15 cellular contexts compared by ENCODE assay signal in the genomic region with DNA sequence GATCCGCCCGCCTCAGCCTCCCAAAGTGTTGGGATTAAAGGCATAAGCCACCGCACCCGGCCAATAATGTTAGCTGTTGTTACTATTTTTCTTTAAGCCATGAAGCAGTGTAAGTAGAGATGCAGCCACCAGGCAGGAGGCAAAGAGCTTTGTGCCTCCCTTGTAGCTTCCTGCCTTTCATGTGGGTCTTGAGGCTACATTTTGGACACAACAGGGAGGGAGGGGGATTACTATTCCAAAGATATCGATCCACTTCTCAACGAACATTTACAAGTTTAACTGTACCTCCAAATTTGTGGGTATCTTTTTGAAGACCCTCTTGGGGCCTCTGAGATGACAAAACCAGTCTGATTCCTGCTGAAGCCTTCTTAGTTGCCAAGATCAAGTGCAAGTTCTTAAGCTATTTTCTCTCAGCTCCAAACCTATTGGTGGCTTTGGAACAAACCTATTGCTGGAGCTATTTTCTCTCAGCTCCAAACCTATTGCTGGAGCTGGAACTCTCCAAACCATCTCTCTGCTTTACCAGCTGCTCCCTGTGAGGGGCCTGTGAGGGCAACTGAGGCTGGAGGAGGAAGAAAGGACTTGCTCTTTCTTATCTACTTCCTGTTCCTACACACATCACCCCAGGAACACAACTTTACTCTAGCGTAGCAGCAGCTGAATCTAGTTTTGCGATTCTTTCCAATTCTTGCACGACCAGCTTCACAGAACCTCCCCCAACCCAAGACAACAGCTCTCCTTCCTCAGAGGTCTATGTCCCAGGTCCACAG. TPM values are rescaled to one million over a fixed set of nuclear protein-coding genes. Genes with fewer than 3 reads are reported as not detected.
DNase-seq lines count a peak whose midpoint lies in the region; ATAC-seq and TF ChIP-seq lines count a peak whose summit lies in the region.
"Had no signal": no experiment of that assay in that cellular context is flagged by ENCODE, and none has a peak within 500 bp of the region (broad histone marks: within the 10 kb centered on the region; RNA-seq: fewer than 3 reads in every experiment).

No MANE protein-coding gene starts in this region.

- peak overlapping the region; percentile 58 for H3K27ac ChIP-seq in CD4-positive, alpha-beta memory T cell (ENCODE audit: low read depth, low read length)
- H3K27ac ChIP-seq: breast epithelium, ovary had no signal

- DNase-seq in CD4-positive, alpha-beta memory T cell = peak; percentile 72 to 79 (median 75)
- DNase-seq in activated CD8-positive, alpha-beta T cell treated with anti-CD3 and anti-CD28 coated beads for 36 hours = no peak
- DNase-seq in effector memory CD8-positive, alpha-beta T cell = peak in 1 of 3 experiments; percentile 22
- no peak for DNase-seq in GM13977 (ENCODE audit: low spot score)
- DNase-seq in DMS153 treated with DMSO at 0.1 percent for 48 hours (lab: John Stamatoyannopoulos, UW; ENCODE audit: unreplicated experiment) = no peak
- DNase-seq: C1 segment of cervical spinal cord, H7, hippocampal formation, NCI-H1092, ovary had no signal

- no peaks in the 10 kb centered on the region for H3K9me3 ChIP-seq in CD4-positive, alpha-beta memory T cell (ENCODE audit: control insufficient read depth in 1 of 2, low read length in 2 of 2)

- CTCF ChIA-PET in CD4-positive, alpha-beta memory T cell (lab: Charles Lee; ENCODE audit: partially characterized antibody) = interaction anchor here (0.7 to 3.0 kb wide), 20 partner anchors 10 to 288 kb away, joined by 3 to 40 read pairs (median 5); a partner anchor contains a TSS
- CTCF ChIA-PET in activated CD8-positive, alpha-beta T cell treated with anti-CD3 and anti-CD28 coated beads for 36 hours (lab: Charles Lee) = interaction anchor here (0.7 to 3.8 kb wide), 14 partner anchors 10 to 336 kb away, joined by 3 to 30 read pairs (median 4); a partner anchor contains a TSS

- POLR2A ChIA-PET in CD4-positive, alpha-beta memory T cell (lab: Charles Lee; ENCODE audit: partially characterized antibody) = interaction anchor here (0.5 to 7.9 kb wide), 24 partner anchors 9 to 761 kb away, joined by 3 to 422 read pairs (median 4); a partner anchor contains a TSS
- POLR2A ChIA-PET in activated CD8-positive, alpha-beta T cell treated with anti-CD3 and anti-CD28 coated beads for 36 hours (lab: Charles Lee) = interaction anchor here (0.5 to 4.2 kb wide), 8 partner anchors 15 to 210 kb away, joined by 3 to 47 read pairs (median 4); a partner anchor contains a TSS

- H3K4me1 ChIP-seq in CD4-positive, alpha-beta memory T cell (ENCODE audit: insufficient read depth, low read length) = peaks cover 83% of the 10 kb centered on the region
- H3K4me1 ChIP-seq: breast epithelium had no signal

- intact Hi-C loops in CD4-positive, alpha-beta memory T cell (cut with micrococcal nuclease) = loop anchor here (1.0 kb wide), 3 partner anchors 16 to 71 kb away; a partner anchor contains a TSS
- intact Hi-C loops in activated CD8-positive, alpha-beta T cell treated with anti-CD3 and anti-CD28 coated beads for 36 hours (cut with micrococcal nuclease) = loop anchor here (10.0 kb wide), 1 partner anchor 48 kb away; no protein-coding TSS in a partner anchor

- TF ChIP-seq CTCF in activated CD8-positive, alpha-beta T cell treated with anti-CD3 and anti-CD28 coated beads for 36 hours (IDR thresholded peaks at IDR 0.05) = no peak
- TF ChIP-seq CTCF in GM13977 (IDR thresholded peaks at IDR 0.05; ENCODE audit: extremely low read depth, insufficient read depth, missing control alignments) = no peak

- peak overlapping the region; percentile 66 to 88 (median 82) for H3K4me3 Mint-ChIP-seq in CD4-positive, alpha-beta memory T cell
- H3K4me3 Mint-ChIP-seq in IgD-negative memory B cell = peak overlapping the region in 1 of 4 donors; percentile 29
- peak overlapping the region; percentile 70 for H3K4me3 Mint-ChIP-seq in activated CD8-positive, alpha-beta T cell treated with anti-CD3 and anti-CD28 coated beads for 36 hours
- peak overlapping the region; percentile 22 to 41 for H3K4me3 Mint-ChIP-seq in effector memory CD8-positive, alpha-beta T cell

- no peaks in the 10 kb centered on the region for H3K27me3 Mint-ChIP-seq in CD4-positive, alpha-beta memory T cell
- peaks cover 1% of the 10 kb centered on the region for H3K27me3 Mint-ChIP-seq in IgD-negative memory B cell
- H3K27me3 Mint-ChIP-seq in activated CD8-positive, alpha-beta T cell treated with anti-CD3 and anti-CD28 coated beads for 36 hours = no peaks in the 10 kb centered on the region
- peaks cover 0 to under 1% of the 10 kb centered on the region in 2 donors for H3K27me3 Mint-ChIP-seq in effector memory CD8-positive, alpha-beta T cell

- H3K9me3 Mint-ChIP-seq in CD4-positive, alpha-beta memory T cell = no peaks in the 10 kb centered on the region
- peaks cover 0 to 2% (median 0%) of the 10 kb centered on the region in 3 donors for H3K9me3 Mint-ChIP-seq in IgD-negative memory B cell
- peaks cover 10% of the 10 kb centered on the region for H3K9me3 Mint-ChIP-seq in activated CD8-positive, alpha-beta T cell treated with anti-CD3 and anti-CD28 coated beads for 36 hours
- no peaks in the 10 kb centered on the region for H3K9me3 Mint-ChIP-seq in effector memory CD8-positive, alpha-beta T cell

- in situ Hi-C loops in GM13977 (cut with MboI; ENCODE audit: low pct_unique_long_range_greater_than_20kb, low sequenced_read_pairs, unreplicated experiment) = no loop called here

- H3K27me3 ChIP-seq in CD4-positive, alpha-beta memory T cell (ENCODE audit: insufficient read depth, low read length) = no peaks in the 10 kb centered on the region
- H3K27me3 ChIP-seq: breast epithelium, ovary had no signal

- peak; percentile 24 for ATAC-seq in activated CD8-positive, alpha-beta T cell treated with anti-CD3 and anti-CD28 coated beads for 36 hours
- ATAC-seq in effector memory CD8-positive, alpha-beta T cell (replicated peaks) = peak; percentile 48
- no peak for ATAC-seq in GM19351 (IDR thresholded peaks at IDR 0.05; ENCODE audit: unreplicated experiment)
- ATAC-seq: GM12878 had no signal

- peak overlapping the region in 1 of 2 donors; percentile 21 for H3K4me3 ChIP-seq in CD4-positive, alpha-beta memory T cell (ENCODE audit: low read length in 2 of 2)
- H3K4me3 ChIP-seq: breast epithelium, GM12878, ovary, skin epidermis had no signal

- peaks cover 50 to 82% (median 63%) of the 10 kb centered on the region in 4 donors for H3K4me1 Mint-ChIP-seq in CD4-positive, alpha-beta memory T cell
- peaks cover 14 to 23% (median 16%) of the 10 kb centered on the region in 3 donors for H3K4me1 Mint-ChIP-seq in IgD-negative memory B cell
- H3K4me1 Mint-ChIP-seq in activated CD8-positive, alpha-beta T cell treated with anti-CD3 and anti-CD28 coated beads for 36 hours (ENCODE audit: low read depth) = peaks cover 77% of the 10 kb centered on the region
- peaks cover 27 to 30% of the 10 kb centered on the region in 2 donors for H3K4me1 Mint-ChIP-seq in effector memory CD8-positive, alpha-beta T cell (ENCODE audit: low read depth in 2 of 2)

- H3K36me3 Mint-ChIP-seq in CD4-positive, alpha-beta memory T cell = peaks cover 0 to 2% of the 10 kb centered on the region in 2 donors
- H3K36me3 Mint-ChIP-seq in IgD-negative memory B cell = peaks cover 3% of the 10 kb centered on the region
- H3K36me3 Mint-ChIP-seq in activated CD8-positive, alpha-beta T cell treated with anti-CD3 and anti-CD28 coated beads for 36 hours (ENCODE audit: low read depth) = peaks cover 36% of the 10 kb centered on the region
- H3K36me3 Mint-ChIP-seq in effector memory CD8-positive, alpha-beta T cell (ENCODE audit: insufficient read depth) = peaks cover 3% of the 10 kb centered on the region

- H3K27ac Mint-ChIP-seq in CD4-positive, alpha-beta memory T cell = peak overlapping the region; percentile 92 to 98 (median 93)
- H3K27ac Mint-ChIP-seq in IgD-negative memory B cell = peak overlapping the region in 2 of 3 donors; percentile 11 to 75
- H3K27ac Mint-ChIP-seq in activated CD8-positive, alpha-beta T cell treated with anti-CD3 and anti-CD28 coated beads for 36 hours = peak overlapping the region; percentile 93
- peak overlapping the region; percentile 66 to 74 for H3K27ac Mint-ChIP-seq in effector memory CD8-positive, alpha-beta T cell

- no peaks in the 10 kb centered on the region for H3K36me3 ChIP-seq in CD4-positive, alpha-beta memory T cell (ENCODE audit: insufficient read depth, low read length)
- H3K36me3 ChIP-seq: breast epithelium, ovary had no signal

RNA-seq across cellular contexts. Expression of a gene that starts 16.2 kb away (rescaled TPM):
- 100 to 1,000 TPM; 171 to 178 TPM for total RNA-seq in CD4-positive, alpha-beta memory T cell
- polyA plus RNA-seq in CD4-positive, alpha-beta memory T cell = 100 to 1,000 TPM; 112 to 123 TPM
- polyA plus RNA-seq in IgD-negative memory B cell = 36.1 TPM
- 10 to 100 TPM; 55.3 to 56.8 TPM for total RNA-seq in activated CD8-positive, alpha-beta T cell treated with anti-CD3 and anti-CD28 coated beads for 36 hours

Comparison
In these comparisons a context has a peak if more than half of its experiments do, and no peak if none do; other contexts are left out.
1. DNase-seq: peak in CD4-positive, alpha-beta memory T cell (5 of 5); none in activated CD8-positive, alpha-beta T cell treated with anti-CD3 and anti-CD28 coated beads for 36 hours (single experiment), GM13977 (single experiment) and DMS153 treated with DMSO at 0.1 percent for 48 hours (single experiment).
2. H3K27ac Mint-ChIP-seq: peak in every context shown above with its lines; median percentile 93 in CD4-positive, alpha-beta memory T cell; 93 in activated CD8-positive, alpha-beta T cell treated with anti-CD3 and anti-CD28 coated beads for 36 hours; 70 in effector memory CD8-positive, alpha-beta T cell; 43 in IgD-negative memory B cell.